ENCODE assay signal across 29 cellular contexts in genomic region chr20:57735831-57736737, GRCh38. TPM values are rescaled to one million over a fixed set of nuclear protein-coding genes. Genes with fewer than 3 reads are reported as not detected.
DNase-seq lines count a peak whose midpoint lies in the region; ATAC-seq, FAIRE-seq and TF ChIP-seq lines count a peak whose summit lies in the region.
"Had no signal": no experiment of that assay in that cellular context is flagged by ENCODE, and none has a peak within 500 bp of the region (broad histone marks: within the 10 kb centered on the region; RNA-seq: fewer than 3 reads in every experiment).

No MANE protein-coding gene starts in this region.

- peaks cover 30 to 39% of the 10 kb centered on the region in 2 donors for H3K27me3 Mint-ChIP-seq in stimulated activated naive B cell treated with anti-CD40 and anti-IgM and Interleukin-4, amounts not matched to agents 10 μg/mL and 1 μg/mL and 100 μg/mL, for 72 hours

- CTCF ChIA-PET in RWPE1 (lab: Yijun Ruan, JAX), result no interaction called here

- no peak for FAIRE-seq in kidney (lab: Jason Lieb, UNC)
- FAIRE-seq: G401.6 had no signal

- H3K27me3 ChIP-seq in lower lobe of right lung (ENCODE audit: low read depth), result no peaks in the 10 kb centered on the region
- H3K27me3 ChIP-seq: SJSA1, testis had no signal

- no peaks in the 10 kb centered on the region for H3K9me3 Mint-ChIP-seq in stimulated activated naive B cell treated with anti-CD40 and anti-IgM and Interleukin-4, amounts not matched to agents 10 μg/mL and 1 μg/mL and 100 μg/mL, for 72 hours
- H3K9me3 Mint-ChIP-seq: activated naive CD4-positive, alpha-beta T cell treated with anti-CD3 and anti-CD28 coated beads, Interleukin-2, amount 50 U/mL, for 72 hours; stimulated activated naive CD8-positive, alpha-beta T cell treated with anti-CD3 and anti-CD28 coated beads, Interleukin-15, Interleukin-2, amounts not matched to agents 100 ng/mL and 50 ng/mL, for 24 hours had no signal

- peak; percentile 29 for DNase-seq in NCI-H1436 (lab: John Stamatoyannopoulos, UW)
- no peak for DNase-seq in NCI-H1436 treated with DMSO at 0.1 percent for 48 hours (lab: John Stamatoyannopoulos, UW)
- peak; percentile 3 for DNase-seq in NCI-H69 (lab: John Stamatoyannopoulos, UW)
- DNase-seq in lower lobe of right lung, result peak; percentile 6
- no peak for DNase-seq in stimulated activated naive B cell treated with anti-CD40 and anti-IgM and Interleukin-4, amounts not matched to agents 10 μg/mL and 1 μg/mL and 100 μg/mL, for 72 hours
- DNase-seq in NCI-H187 treated with DMSO at 0.1 percent for 48 hours (lab: John Stamatoyannopoulos, UW), result no peak
- DNase-seq in kidney, result no peak
- no peak for DNase-seq in RWPE1 (ENCODE audit: low spot score)
- DNase-seq: 8988T; activated CD4-positive, alpha-beta T cell treated with anti-CD3 and anti-CD28 coated beads for 48 hours; activated CD8-positive, alpha-beta memory T cell treated with anti-CD3 and anti-CD28 coated beads for 24 hours; activated T-cell treated with anti-CD3 and anti-CD28 coated beads for 4 hours; amygdala; DMS79; esophagus squamous epithelium; foreskin keratinocyte; NCI-H1092; NCI-H1930; T1000; testis; WERI-Rb-1 had no signal

- H3K4me3 Mint-ChIP-seq in stimulated activated naive B cell treated with anti-CD40 and anti-IgM and Interleukin-4, amounts not matched to agents 10 μg/mL and 1 μg/mL and 100 μg/mL, for 72 hours, result no peak overlapping the region
- H3K4me3 Mint-ChIP-seq: nephron; stimulated activated naive CD8-positive, alpha-beta T cell treated with anti-CD3 and anti-CD28 coated beads, Interleukin-15, Interleukin-2, amounts not matched to agents 100 ng/mL and 50 ng/mL, for 24 hours had no signal

- intact Hi-C loops in lower lobe of right lung (cut with DNase I), result no loop called here
- intact Hi-C loops in kidney (cut with DNase I), result no loop called here

- H3K4me1 ChIP-seq in lower lobe of right lung (no peaks in the 10 kb centered on the region), kidney (ENCODE audit: control insufficient read depth in 1 of 2, insufficient read depth in 1 of 2, low read depth in 1 of 2, low read length in 2 of 2) (no peaks in the 10 kb centered on the region)
- H3K4me1 ChIP-seq: esophagus squamous epithelium, foreskin keratinocyte, SJSA1, testis had no signal

- no peak overlapping the region for H3K4me3 ChIP-seq in lower lobe of right lung
- H3K4me3 ChIP-seq in kidney (ENCODE audit: low read length in 2 of 2), result no peak overlapping the region
- H3K4me3 ChIP-seq: esophagus squamous epithelium, lung, SJSA1, skin epidermis, testis had no signal

- H3K36me3 ChIP-seq in lower lobe of right lung (no peaks in the 10 kb centered on the region), kidney (ENCODE audit: control insufficient read depth in 1 of 2, insufficient read depth in 2 of 2, low read length in 2 of 2) (no peaks in the 10 kb centered on the region)
- H3K36me3 ChIP-seq: esophagus squamous epithelium, SJSA1, WERI-Rb-1 had no signal

- H3K27ac ChIP-seq in lower lobe of right lung (no peak overlapping the region), kidney (ENCODE audit: low read depth in 2 of 2, low read length in 2 of 2) (no peak overlapping the region), RWPE1 (no peak overlapping the region)
- H3K27ac ChIP-seq: esophagus squamous epithelium, foreskin keratinocyte, SJSA1, skin epidermis, testis, WERI-Rb-1 had no signal

- no peak for ATAC-seq in lower lobe of right lung
- ATAC-seq in stimulated activated naive B cell treated with anti-CD40 and anti-IgM and Interleukin-4, amounts not matched to agents 10 μg/mL and 1 μg/mL and 100 μg/mL, for 72 hours (replicated peaks), result peak in 1 of 2 donors; percentile 41
- ATAC-seq: activated naive CD4-positive, alpha-beta T cell treated with anti-CD3 and anti-CD28 coated beads, Interleukin-2, amount 50 U/mL, for 72 hours; foreskin keratinocyte; Panc1 had no signal

- H3K36me3 Mint-ChIP-seq in stimulated activated naive B cell treated with anti-CD40 and anti-IgM and Interleukin-4, amounts not matched to agents 10 μg/mL and 1 μg/mL and 100 μg/mL, for 72 hours, result no peaks in the 10 kb centered on the region
- H3K36me3 Mint-ChIP-seq: activated naive CD4-positive, alpha-beta T cell treated with anti-CD3 and anti-CD28 coated beads, Interleukin-2, amount 50 U/mL, for 72 hours had no signal

- peak overlapping the region; percentile 52 for H3K27ac Mint-ChIP-seq in stimulated activated naive B cell treated with anti-CD40 and anti-IgM and Interleukin-4, amounts not matched to agents 10 μg/mL and 1 μg/mL and 100 μg/mL, for 72 hours
- H3K27ac Mint-ChIP-seq: activated naive CD4-positive, alpha-beta T cell treated with anti-CD3 and anti-CD28 coated beads, Interleukin-2, amount 50 U/mL, for 72 hours; stimulated activated naive CD8-positive, alpha-beta T cell treated with anti-CD3 and anti-CD28 coated beads, Interleukin-15, Interleukin-2, amounts not matched to agents 100 ng/mL and 50 ng/mL, for 24 hours had no signal

- TF ChIP-seq CTCF in lower lobe of right lung (IDR thresholded peaks at IDR 0.05) (no peak), kidney (IDR thresholded peaks at IDR 0.05; ENCODE audit: borderline replicate concordance, extremely low read depth, insufficient read depth) (no peak), RWPE1 (conservative IDR thresholded peaks at IDR 0.05; ENCODE audit: low read depth) (no peak)

- POLR2A ChIA-PET in RWPE1 (lab: Yijun Ruan, JAX; ENCODE audit: low non-redundant PET), result no interaction called here

- no peak overlapping the region for H3K9ac ChIP-seq in kidney (ENCODE audit: low read length in 2 of 2)

- H3K4me1 Mint-ChIP-seq in stimulated activated naive B cell treated with anti-CD40 and anti-IgM and Interleukin-4, amounts not matched to agents 10 μg/mL and 1 μg/mL and 100 μg/mL, for 72 hours, result peaks cover 15% of the 10 kb centered on the region in 2 donors

- H3K9me3 ChIP-seq in lower lobe of right lung (no peaks in the 10 kb centered on the region), kidney (ENCODE audit: control insufficient read depth in 1 of 2, low read length in 2 of 2) (no peaks in the 10 kb centered on the region)
- H3K9me3 ChIP-seq: esophagus squamous epithelium, SJSA1, testis had no signal

RNA-seq across cellular contexts. Expression of gene PMEPA1, which starts 26.3 kb away (rescaled TPM):
- total RNA-seq in lower lobe of right lung, result 26.9 TPM
- total RNA-seq in kidney, result 30.4 TPM
- 12.9 TPM for polyA plus RNA-seq in kidney (ENCODE audit: insufficient read depth, low read depth, low replicate concordance)

Comparison
In these comparisons a context has a peak if more than half of its experiments do, and no peak if none do; other contexts are left out.
1. DNase-seq: peak in NCI-H1436 (single experiment), NCI-H69 (single experiment) and lower lobe of right lung (single experiment); none in NCI-H1436 treated with DMSO at 0.1 percent for 48 hours (single experiment), stimulated activated naive B cell treated with anti-CD40 and anti-IgM and Interleukin-4, amounts not matched to agents 10 μg/mL and 1 μg/mL and 100 μg/mL, for 72 hours (single experiment), NCI-H187 treated with DMSO at 0.1 percent for 48 hours (single experiment), kidney (single experiment) and RWPE1 (single experiment).